Comparison of ENCODE assay signal across 10 cellular contexts in the genomic region with DNA sequence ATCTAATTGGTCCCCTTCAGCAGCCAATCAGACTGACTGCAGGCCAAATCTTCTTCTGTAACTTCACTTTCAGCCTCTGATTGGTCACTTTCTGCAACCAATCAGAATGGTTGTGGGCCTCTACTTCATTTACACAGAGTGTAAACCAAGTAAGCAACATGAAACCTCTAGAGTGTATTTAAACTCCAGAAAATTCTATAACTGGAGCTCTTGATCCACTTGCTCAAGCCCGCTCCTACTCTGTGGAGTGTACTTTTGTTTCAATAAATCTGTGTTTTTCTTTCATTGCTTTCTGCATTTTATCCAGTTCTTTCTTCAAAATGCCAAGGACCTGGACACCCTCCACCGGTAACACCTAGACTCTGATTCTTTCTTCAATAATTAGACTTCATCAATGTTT.
"Had no signal": no experiment of that assay in that cellular context is flagged by ENCODE, and none has a peak within 500 bp of the region (broad histone marks: within the 10 kb centered on the region; RNA-seq: fewer than 3 reads in every experiment).

No MANE protein-coding gene starts in this region.

- H3K36me3 ChIP-seq: HAP-1 had no signal

- H3K9me3 ChIP-seq: HAP-1 had no signal

- H3K4me3 ChIP-seq: GM23248, GM23338, HAP-1 had no signal

- FAIRE-seq: H54 had no signal

- H2AFZ ChIP-seq: GM23248, GM23338 had no signal

- H3K27ac ChIP-seq: GM23248 had no signal

- H3K4me2 ChIP-seq: GM23338 had no signal

- DNase-seq: GM23248, GOT3, H7, H9, HCEC 1CT, HFFc6 had no signal

- H3K9ac ChIP-seq: GM23248 had no signal

- ATAC-seq: GM23338, HCT116 had no signal
